Comparison of ENCODE assay signal across 1 cellular context in genomic region chr15:35888815-35889214, GRCh38.
TF ChIP-seq lines count a peak whose summit lies in the region.

No MANE protein-coding gene starts in this region.

TF ChIP-seq in GM23338, 12 proteins besides CTCF, POLR2A, EP300 and RAD21:
- no peak for TF ChIP-seq ZNF462 (CRISPR knock-in tag; IDR thresholded peaks at IDR 0.05)
- no peak for TF ChIP-seq EZH2phosphoT487 (IDR thresholded peaks at IDR 0.05; ENCODE audit: unreplicated experiment)
- no peak for TF ChIP-seq ETS1 (IDR thresholded peaks at IDR 0.05)
- no peak for TF ChIP-seq CREB1 (CRISPR knock-in tag; IDR thresholded peaks at IDR 0.05; ENCODE audit: low read depth)
- TF ChIP-seq POLR2AphosphoS5 (IDR thresholded peaks at IDR 0.05; ENCODE audit: low read depth): no peak
- TF ChIP-seq JUNB (IDR thresholded peaks at IDR 0.05; ENCODE audit: unreplicated experiment): no peak
- no peak for TF ChIP-seq ZNF114 (CRISPR knock-in tag; IDR thresholded peaks at IDR 0.05)
- no peak for TF ChIP-seq NANOG (IDR thresholded peaks at IDR 0.05; ENCODE audit: borderline replicate concordance)
- no peak for TF ChIP-seq EZH2 (IDR thresholded peaks at IDR 0.05; ENCODE audit: low read depth, unreplicated experiment)
- TF ChIP-seq STAT1 (IDR thresholded peaks at IDR 0.05; ENCODE audit: unreplicated experiment): no peak
- no peak for TF ChIP-seq REST (IDR thresholded peaks at IDR 0.05; ENCODE audit: unreplicated experiment)
TF ChIP-seq in GM23338: peak in this region for 0.
